Comparison of ENCODE assay signal across 23 cellular contexts in genomic region chr4:120960868-120961267, GRCh38. TPM values are rescaled to one million over a fixed set of nuclear protein-coding genes. Genes with fewer than 3 reads are reported as not detected.
"Had no signal": no experiment of that assay in that cellular context is flagged by ENCODE, and none has a peak within 500 bp of the region (broad histone marks: within the 10 kb centered on the region; RNA-seq: fewer than 3 reads in every experiment).

No MANE protein-coding gene starts in this region.

- H3K9me3 ChIP-seq: ovary, psoas muscle, right lobe of liver, sigmoid colon, stomach, thoracic aorta, thyroid gland, tibial nerve, upper lobe of right lung, uterus had no signal

- H3K27ac ChIP-seq: neural progenitor cell, ovary, parathyroid adenoma, psoas muscle, right lobe of liver, sigmoid colon, stomach, thoracic aorta, thyroid gland, tibial nerve, upper lobe of right lung, uterus had no signal

- ATAC-seq: naive thymus-derived CD4-positive, alpha-beta T cell; natural killer cell; psoas muscle; right cardiac atrium; right lobe of liver; stimulated activated effector memory CD8-positive, alpha-beta T cell treated with anti-CD3 and anti-CD28 coated beads, Interleukin-12 subunit alpha, Interleukin-12 subunit beta, amount 100 ng/mL, for 72 hours; stimulated activated naive B cell treated with anti-CD40 and anti-IgM and Interleukin-4, amounts not matched to agents 10 μg/mL and 1 μg/mL and 100 μg/mL, for 72 hours; upper lobe of right lung had no signal

- H3K27me3 ChIP-seq: neural progenitor cell, ovary, right lobe of liver, sigmoid colon, stomach, thyroid gland, upper lobe of right lung, uterus had no signal

- DNase-seq: naive thymus-derived CD4-positive, alpha-beta T cell; natural killer cell; occipital lobe; ovary; posterior cingulate gyrus; psoas muscle; right cardiac atrium; right lobe of liver; sigmoid colon; small intestine; stimulated activated CD4-positive, alpha-beta T cell treated with anti-CD3 and anti-CD28 coated beads, Interleukin-1b, Interleukin-23, amount 100 ng/mL, for 48 hours; stimulated activated CD4-positive, alpha-beta T cell treated with anti-CD3 and anti-CD28 coated beads, Interleukin-4, amount 100 ng/mL, for 24 hours; stimulated activated naive B cell treated with anti-CD40 and anti-IgM and Interleukin-4, amounts not matched to agents 10 μg/mL and 1 μg/mL and 100 μg/mL, for 72 hours; stimulated activated naive CD4-positive, alpha-beta T cell treated with Interleukin-2 at 50 U/mL for 16 hours; stomach; thyroid gland; upper lobe of right lung; uterus had no signal

- H3K36me3 ChIP-seq: neural progenitor cell, ovary, right lobe of liver, sigmoid colon, stomach, thoracic aorta, thyroid gland, tibial nerve, upper lobe of right lung, uterus had no signal

- H3K4me3 ChIP-seq: neural progenitor cell, ovary, psoas muscle, right lobe of liver, sigmoid colon, stomach, thoracic aorta, thyroid gland, tibial nerve, upper lobe of right lung, uterus had no signal

- H3K4me1 ChIP-seq: parathyroid adenoma, psoas muscle, right lobe of liver, sigmoid colon, stomach, thyroid gland, tibial nerve, upper lobe of right lung, uterus had no signal

RNA-seq across cellular contexts. Expression of gene PRDM5, which starts 38.3 kb away (rescaled TPM):
- total RNA-seq: natural killer cell had no signal
